Comparison of ENCODE assay signal across 33 cellular contexts in the genomic region with DNA sequence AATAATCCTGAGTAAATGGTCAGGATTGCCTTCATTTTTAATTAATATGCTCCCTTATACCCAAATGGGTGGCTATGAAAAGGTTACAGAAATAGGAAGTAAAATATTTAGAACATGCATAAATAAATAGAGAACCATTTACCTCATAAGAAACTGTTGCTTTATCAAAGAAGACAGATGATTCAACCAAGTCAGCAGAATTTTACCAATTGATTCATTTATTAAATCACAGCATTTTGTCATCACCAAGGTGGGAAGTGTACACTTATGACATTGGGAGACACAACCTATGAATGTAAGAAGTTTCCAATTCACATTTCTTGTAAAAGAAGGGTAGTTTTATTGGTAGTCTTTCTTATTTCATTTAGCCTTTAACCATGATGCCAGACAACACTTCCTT.
"Had no signal": no experiment of that assay in that cellular context is flagged by ENCODE, and none has a peak within 500 bp of the region (broad histone marks: within the 10 kb centered on the region; RNA-seq: fewer than 3 reads in every experiment).

No MANE protein-coding gene starts in this region.

- H3K4me1 ChIP-seq: adrenal gland, body of pancreas, breast epithelium had no signal

- ATAC-seq: activated CD8-positive, alpha-beta T cell treated with anti-CD3 and anti-CD28 coated beads for 36 hours; activated naive CD4-positive, alpha-beta T cell treated with anti-CD3 and anti-CD28 coated beads, Interleukin-2, amount 50 U/mL, for 72 hours; activated T-cell treated with anti-CD3 and anti-CD28 coated beads, Interleukin-2, amount 50 U/mL, for 4 hours; activated T-cell treated with anti-CD3 and anti-CD28 coated beads, Interleukin-2, amount 50 U/mL, for 72 hours; activated T-helper 17 cell treated with anti-CD3 and anti-CD28 coated beads, Interleukin-2, amount 50 U/mL, for 72 hours; body of pancreas had no signal

- H3K36me3 ChIP-seq: adrenal gland, brain microvascular endothelial cell, breast epithelium had no signal

- H3K27me3 ChIP-seq: adrenal gland, body of pancreas, brain microvascular endothelial cell, breast epithelium had no signal

- DNase-seq: activated B cell treated with CpG ODN at 0.5 μM for 24 hours; activated CD4-positive, alpha-beta memory T cell treated with anti-CD3 and anti-CD28 coated beads for 36 hours; activated CD4-positive, alpha-beta T cell treated with anti-CD3 and anti-CD28 coated beads for 4 hours; activated CD4-positive, alpha-beta T cell treated with anti-CD3 and anti-CD28 coated beads, Interleukin-2, amount 10 ng/mL, durations not matched to agents 24 days and 14 days; activated CD4-positive, alpha-beta T cell treated with anti-CD3 and anti-CD28 coated beads, Interleukin-2, amount 50 U/mL, for 1 hour; activated CD4-positive, alpha-beta T cell treated with anti-CD3 and anti-CD28 coated beads, Interleukin-2, amount 50 U/mL, for 4 hours; activated CD4-positive, CD25-positive, alpha-beta regulatory T cell treated with anti-CD3 and anti-CD28 coated beads, Interleukin-2, amount 50 U/mL, for 72 hours; activated CD8-positive, alpha-beta memory T cell treated with anti-CD3 and anti-CD28 coated beads, Interleukin-2, amount 50 U/mL, for 4 hours; activated CD8-positive, alpha-beta T cell treated with anti-CD3 and anti-CD28 coated beads for 36 hours; activated effector memory CD4-positive, alpha-beta T cell treated with anti-CD3 and anti-CD28 coated beads, Interleukin-2, amount 50 U/mL, for 16 hours; activated gamma-delta T cell treated with Interleukin-2 at 50 U/mL for 16 hours; activated naive CD4-positive, alpha-beta T cell; activated naive CD4-positive, alpha-beta T cell treated with anti-CD3 and anti-CD28 coated beads for 36 hours; activated naive CD4-positive, alpha-beta T cell treated with anti-CD3 and anti-CD28 coated beads, Interleukin-2, amount 50 U/mL, for 16 hours; activated naive CD8-positive, alpha-beta T cell treated with anti-CD3 and anti-CD28 coated beads for 36 hours; activated T-cell treated with anti-CD3 and anti-CD28 coated beads for 4 hours; activated T-cell treated with anti-CD3 and anti-CD28 coated beads, Interleukin-2, amount 50 U/mL, for 1 hour; activated T-cell treated with anti-CD3 and anti-CD28 coated beads, Interleukin-2, amount 50 U/mL, for 4 hours; activated T-cell treated with anti-CD3 and anti-CD28 coated beads, Interleukin-2, amount 50 U/mL, for 72 hours; adrenal gland; amniotic stem cell; body of pancreas; brain microvascular endothelial cell; central memory CD4-positive, alpha-beta T cell; T-helper 1 cell; T-helper 2 cell; T-helper 9 cell had no signal

- H3K27ac ChIP-seq: adrenal gland, body of pancreas, brain microvascular endothelial cell, breast epithelium, VCaP had no signal

- H3K9me3 ChIP-seq: adrenal gland, body of pancreas, breast epithelium had no signal

- FAIRE-seq: astrocyte, TTC549 had no signal

- H3K4me3 ChIP-seq: adrenal gland, body of pancreas, breast epithelium had no signal
